Comparison of ENCODE assay signal across 9 cellular contexts in the genomic region with DNA sequence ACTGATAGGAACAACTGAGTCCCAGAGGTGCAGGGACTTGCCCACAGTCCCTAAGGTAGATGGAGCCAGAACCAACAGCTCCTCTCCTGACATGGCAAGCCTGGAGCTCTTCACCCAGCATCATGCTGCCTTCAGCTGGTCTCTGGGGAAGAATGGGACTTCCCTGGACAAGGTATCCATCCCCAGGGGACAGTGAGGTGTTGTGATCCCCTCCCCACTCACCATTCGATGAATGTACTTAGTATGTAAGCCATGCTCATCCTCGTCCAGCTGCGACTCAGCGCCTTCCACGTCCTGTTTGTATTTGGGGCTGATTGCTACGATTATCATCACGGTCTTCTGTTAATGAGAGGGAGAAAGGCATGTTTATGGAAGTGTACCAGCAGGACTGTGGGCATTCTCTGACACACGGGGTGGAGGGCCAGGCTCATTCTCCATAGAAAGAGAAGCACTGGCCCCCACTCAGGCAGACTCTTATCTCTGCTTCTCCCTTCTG. TPM values are rescaled to one million over a fixed set of nuclear protein-coding genes. Genes with fewer than 3 reads are reported as not detected.
DNase-seq lines count a peak whose midpoint lies in the region; ATAC-seq and TF ChIP-seq lines count a peak whose summit lies in the region.
"Had no signal": no experiment of that assay in that cellular context is flagged by ENCODE, and none has a peak within 500 bp of the region (broad histone marks: within the 10 kb centered on the region; RNA-seq: fewer than 3 reads in every experiment).

No MANE protein-coding gene starts in this region.

- peaks cover 69% of the 10 kb centered on the region for H3K36me3 Mint-ChIP-seq in activated CD4-positive, alpha-beta T cell treated with anti-CD3 and anti-CD28 coated beads for 36 hours (ENCODE audit: low read depth)

- in situ Hi-C loops in GM13977 (cut with MboI; ENCODE audit: low pct_unique_long_range_greater_than_20kb, low sequenced_read_pairs, unreplicated experiment): no loop called here

- no peak for DNase-seq in activated CD4-positive, alpha-beta T cell treated with anti-CD3 and anti-CD28 coated beads for 36 hours
- DNase-seq in activated CD4-positive, alpha-beta T cell treated with anti-CD3 and anti-CD28 coated beads for 4 hours: no peak
- DNase-seq in suprapubic skin (ENCODE audit: low spot score in 2 of 2) (no peak), left lobe of liver (ENCODE audit: low spot score) (no peak), GM13977 (ENCODE audit: low spot score) (no peak), omental fat pad (ENCODE audit: low spot score) (no peak)
- DNase-seq: AML-193 had no signal

- TF ChIP-seq EP300 in suprapubic skin (IDR thresholded peaks at IDR 0.05): no peak

- POLR2A ChIA-PET in activated CD4-positive, alpha-beta T cell treated with anti-CD3 and anti-CD28 coated beads for 36 hours (lab: Charles Lee): interaction anchor here (0.6 kb wide), 1 partner anchor 72 kb away, joined by 6 read pairs; no protein-coding TSS in a partner anchor

- intact Hi-C loops in activated CD4-positive, alpha-beta T cell treated with anti-CD3 and anti-CD28 coated beads for 36 hours (cut with DNase I, micrococcal nuclease): loop anchor here (1.0 to 2.0 kb wide), 2 partner anchors 39 to 81 kb away; a partner anchor contains a TSS

- peak overlapping the region; percentile 78 for H3K27ac ChIP-seq in suprapubic skin

- no peaks in the 10 kb centered on the region for H3K9me3 Mint-ChIP-seq in activated CD4-positive, alpha-beta T cell treated with anti-CD3 and anti-CD28 coated beads for 36 hours (ENCODE audit: low read depth)

- no peaks in the 10 kb centered on the region for H4K20me1 ChIP-seq in Loucy (ENCODE audit: insufficient read depth, low read length, poor library complexity, severe bottlenecking)

- no peaks in the 10 kb centered on the region for H3F3A ChIP-seq in Loucy (ENCODE audit: low read depth)

- H2AFZ ChIP-seq in Loucy (ENCODE audit: low read length): no peak overlapping the region

- no peaks in the 10 kb centered on the region for H3K27me3 Mint-ChIP-seq in activated CD4-positive, alpha-beta T cell treated with anti-CD3 and anti-CD28 coated beads for 36 hours

- H3K9me2 ChIP-seq in Loucy (replicated peaks; ENCODE audit: low read depth, low read length): no peaks in the 10 kb centered on the region

- H3K36me3 ChIP-seq in Loucy (ENCODE audit: insufficient read depth, low read length) (peaks cover 3% of the 10 kb centered on the region; the same call in 1 of the 2 replicates), endocrine pancreas (ENCODE audit: control insufficient read depth, insufficient read depth, low read length) (no peaks in the 10 kb centered on the region), suprapubic skin (peaks cover 38% of the 10 kb centered on the region)

- WGBS in suprapubic skin: 85% methylated on average over 8 of the region's 8 CpGs

- TF ChIP-seq CTCF in Loucy (conservative IDR thresholded peaks at IDR 0.05; ENCODE audit: low read length) (no peak; the same call in 1 of the 2 replicates), suprapubic skin (IDR thresholded peaks at IDR 0.05) (no peak), GM13977 (IDR thresholded peaks at IDR 0.05; ENCODE audit: extremely low read depth, insufficient read depth, missing control alignments) (no peak), omental fat pad (IDR thresholded peaks at IDR 0.05) (no peak)

- no peaks in the 10 kb centered on the region for H3K27me3 ChIP-seq in Loucy (ENCODE audit: insufficient read depth, low read length, poor library complexity, severe bottlenecking)
- H3K27me3 ChIP-seq in endocrine pancreas (ENCODE audit: control insufficient read depth, insufficient read depth, low read length): no peaks in the 10 kb centered on the region
- H3K27me3 ChIP-seq in suprapubic skin: no peaks in the 10 kb centered on the region

- CTCF ChIA-PET in activated CD4-positive, alpha-beta T cell treated with anti-CD3 and anti-CD28 coated beads for 36 hours (lab: Charles Lee): interaction anchor here (0.6 to 2.3 kb wide), 5 partner anchors 7 to 991 kb away, joined by 3 to 11 read pairs (median 3); a partner anchor contains a TSS

- peak overlapping the region; percentile 59 for H3K4me3 ChIP-seq in Loucy (ENCODE audit: low read length, poor library complexity, severe bottlenecking)
- H3K4me3 ChIP-seq in endocrine pancreas (ENCODE audit: control insufficient read depth, insufficient read depth, low read length): peak overlapping the region; percentile 56
- peak overlapping the region; percentile 13 for H3K4me3 ChIP-seq in suprapubic skin

- peak overlapping the region; percentile 88 for H3K27ac Mint-ChIP-seq in activated CD4-positive, alpha-beta T cell treated with anti-CD3 and anti-CD28 coated beads for 36 hours

- H3K9me3 ChIP-seq in Loucy (ENCODE audit: insufficient read depth, low read depth, low read length) (no peaks in the 10 kb centered on the region), endocrine pancreas (ENCODE audit: control insufficient read depth, low read length) (no peaks in the 10 kb centered on the region), suprapubic skin (no peaks in the 10 kb centered on the region)

- H3K4me1 Mint-ChIP-seq in activated CD4-positive, alpha-beta T cell treated with anti-CD3 and anti-CD28 coated beads for 36 hours: peaks cover 53% of the 10 kb centered on the region

- peaks cover 25% of the 10 kb centered on the region for H3K79me2 ChIP-seq in Loucy (ENCODE audit: insufficient read depth, low read length)

- H3K4me1 ChIP-seq in Loucy (ENCODE audit: insufficient read depth, low read length, poor library complexity, severe bottlenecking) (peaks cover 69% of the 10 kb centered on the region), endocrine pancreas (ENCODE audit: control insufficient read depth, insufficient read depth, low read length) (peaks cover 7% of the 10 kb centered on the region), suprapubic skin (peaks cover 70% of the 10 kb centered on the region)

- no peak for TF ChIP-seq POLR2A in suprapubic skin (IDR thresholded peaks at IDR 0.05)

- peak overlapping the region; percentile 73 for H3K9ac ChIP-seq in Loucy (ENCODE audit: low read depth, low read length, poor library complexity, severe bottlenecking)
- H3K9ac ChIP-seq in endocrine pancreas (ENCODE audit: control insufficient read depth, insufficient read depth, low read length): peak overlapping the region; percentile 38

- H3K4me2 ChIP-seq in Loucy (ENCODE audit: low read depth, low read length, poor library complexity, severe bottlenecking): peak overlapping the region; percentile 79

- no peak overlapping the region for H3K4me3 Mint-ChIP-seq in activated CD4-positive, alpha-beta T cell treated with anti-CD3 and anti-CD28 coated beads for 36 hours

- peak; percentile 5 for ATAC-seq in activated CD4-positive, alpha-beta T cell treated with anti-CD3 and anti-CD28 coated beads for 36 hours
- ATAC-seq in left lobe of liver (no peak), omental fat pad (ENCODE audit: low FRiP score) (no peak)

RNA-seq across cellular contexts. Expression of a gene that starts 39.4 kb away (rescaled TPM):
- total RNA-seq in activated CD4-positive, alpha-beta T cell treated with anti-CD3 and anti-CD28 coated beads for 36 hours: 10 to 100 TPM; 32.7 to 43.8 TPM
- 10 to 100 TPM; 59.7 to 64.0 (median 60.9) TPM for total RNA-seq in suprapubic skin
- total RNA-seq in left lobe of liver: 8.3 TPM
- total RNA-seq in omental fat pad: 10 to 100 TPM; 29.3 to 52.2 (median 42.2) TPM
